38 cellular contexts compared by ENCODE assay signal in the genomic region with DNA sequence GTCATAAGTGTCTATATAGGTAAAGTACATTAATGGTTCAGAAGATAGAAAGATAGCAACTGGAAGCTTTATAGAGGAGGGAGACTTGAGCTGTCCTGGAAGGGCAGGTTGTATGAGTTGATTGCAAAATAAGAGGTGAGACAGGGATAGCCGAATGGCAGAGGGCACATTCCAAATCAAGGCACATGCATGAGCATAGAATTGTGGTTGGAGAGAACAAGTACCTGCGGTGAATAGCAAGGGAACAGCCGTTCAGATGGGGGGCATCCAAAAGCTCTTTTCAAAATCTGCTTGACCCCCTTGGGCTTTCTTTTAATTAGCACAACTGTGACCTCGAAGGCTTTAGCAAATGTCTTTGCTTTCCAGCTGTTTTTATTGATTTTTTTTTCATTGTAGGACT.
"Had no signal": no experiment of that assay in that cellular context is flagged by ENCODE, and none has a peak within 500 bp of the region (broad histone marks: within the 10 kb centered on the region; RNA-seq: fewer than 3 reads in every experiment).

No MANE protein-coding gene starts in this region.

- H3K27ac ChIP-seq: body of pancreas, brain microvascular endothelial cell, breast epithelium, VCaP had no signal

- H3K9me3 ChIP-seq: body of pancreas, breast epithelium had no signal

- H3K4me1 Mint-ChIP-seq: activated CD4-positive, alpha-beta memory T cell treated with anti-CD3 and anti-CD28 coated beads, Interleukin-2, amount 10 ng/mL, durations not matched to agents 7 days and 5 days; activated CD4-positive, alpha-beta T cell treated with anti-CD3 and anti-CD28 coated beads for 36 hours; activated CD4-positive, alpha-beta T cell treated with anti-CD3 and anti-CD28 coated beads, Interleukin-2, amount 10 ng/mL, durations not matched to agents 7 days and 5 days; activated CD8-positive, alpha-beta memory T cell treated with anti-CD3 and anti-CD28 coated beads, Interleukin-2, amount 10 ng/mL, durations not matched to agents 7 days and 5 days; activated naive CD4-positive, alpha-beta T cell treated with anti-CD3 and anti-CD28 coated beads, Interleukin-2, amount 10 ng/mL, durations not matched to agents 7 days and 5 days; activated naive CD4-positive, alpha-beta T cell treated with anti-CD3 and anti-CD28 coated beads, Interleukin-2, amount 50 U/mL, for 24 hours; activated naive CD8-positive, alpha-beta T cell treated with anti-CD3 and anti-CD28 coated beads, Interleukin-2, amount 10 ng/mL, durations not matched to agents 7 days and 5 days; activated naive CD8-positive, alpha-beta T cell treated with anti-CD3 and anti-CD28 coated beads, Interleukin-2, amount 50 U/mL, for 24 hours; central memory CD8-positive, alpha-beta T cell had no signal

- H3K9me3 Mint-ChIP-seq: activated CD4-positive, alpha-beta memory T cell treated with anti-CD3 and anti-CD28 coated beads, Interleukin-2, amount 10 ng/mL, durations not matched to agents 7 days and 5 days; activated CD4-positive, alpha-beta T cell treated with anti-CD3 and anti-CD28 coated beads, Interleukin-2, amount 10 ng/mL, durations not matched to agents 7 days and 5 days; activated naive CD4-positive, alpha-beta T cell treated with anti-CD3 and anti-CD28 coated beads, Interleukin-2, amount 10 ng/mL, durations not matched to agents 7 days and 5 days; activated naive CD4-positive, alpha-beta T cell treated with anti-CD3 and anti-CD28 coated beads, Interleukin-2, amount 50 U/mL, for 24 hours; activated naive CD8-positive, alpha-beta T cell treated with anti-CD3 and anti-CD28 coated beads, Interleukin-2, amount 10 ng/mL, durations not matched to agents 7 days and 5 days; activated naive CD8-positive, alpha-beta T cell treated with anti-CD3 and anti-CD28 coated beads, Interleukin-2, amount 50 U/mL, for 24 hours; activated T-cell treated with anti-CD3 and anti-CD28 coated beads, Interleukin-2, amount 50 U/mL, for 24 hours; activated T-helper 2 cell treated with anti-CD3 and anti-CD28 coated beads, Interferon-gamma antibody, Interleukin-2, Interleukin-4, amounts not matched to agents 10 μg/mL and 5 μg/mL and 100 μg/mL, durations not matched to agents 14 hours and 24 hours and 36 hours; T-helper 1 cell treated with Interleukin-12 subunit alpha and Interleukin-12 subunit beta and Interleukin-4 antibody, amounts not matched to agents 30 μg/mL and 1 μg/mL, for 36 hours; T-helper 2 cell treated with Interferon-gamma antibody and Interleukin-4, amounts not matched to agents 5 μg/mL and 100 μg/mL, for 36 hours had no signal

- DNase-seq: activated CD4-positive, alpha-beta memory T cell treated with anti-CD3 and anti-CD28 coated beads, Interleukin-2, amount 10 ng/mL, durations not matched to agents 7 days and 5 days; activated CD4-positive, alpha-beta T cell treated with anti-CD3 and anti-CD28 coated beads for 1 hour; activated CD4-positive, alpha-beta T cell treated with anti-CD3 and anti-CD28 coated beads for 36 hours; activated CD4-positive, alpha-beta T cell treated with anti-CD3 and anti-CD28 coated beads for 48 hours; activated CD4-positive, alpha-beta T cell treated with anti-CD3 and anti-CD28 coated beads, Interleukin-2, amount 10 ng/mL, durations not matched to agents 7 days and 5 days; activated CD4-positive, alpha-beta T cell treated with anti-CD3 and anti-CD28 coated beads, Interleukin-2, amount 50 U/mL, for 48 hours; activated CD4-positive, CD25-positive, alpha-beta regulatory T cell; activated CD8-positive, alpha-beta memory T cell treated with anti-CD3 and anti-CD28 coated beads for 24 hours; activated CD8-positive, alpha-beta memory T cell treated with anti-CD3 and anti-CD28 coated beads, Interleukin-2, amount 10 ng/mL, durations not matched to agents 7 days and 5 days; activated CD8-positive, alpha-beta memory T cell treated with anti-CD3 and anti-CD28 coated beads, Interleukin-2, amount 50 U/mL, for 48 hours; activated CD8-positive, alpha-beta T cell treated with anti-CD3 and anti-CD28 coated beads, Interleukin-2, amount 10 ng/mL, durations not matched to agents 7 days and 5 days; activated effector memory CD4-positive, alpha-beta T cell treated with Interleukin-2 at 50 U/mL for 16 hours; activated gamma-delta T cell; activated naive CD4-positive, alpha-beta T cell treated with anti-CD3 and anti-CD28 coated beads, Interleukin-2, amount 10 ng/mL, durations not matched to agents 7 days and 5 days; activated naive CD4-positive, alpha-beta T cell treated with Interleukin-2 at 50 U/mL for 16 hours; activated naive CD8-positive, alpha-beta T cell treated with anti-CD3 and anti-CD28 coated beads, Interleukin-2, amount 10 ng/mL, durations not matched to agents 7 days and 5 days; activated naive CD8-positive, alpha-beta T cell treated with anti-CD3 and anti-CD28 coated beads, Interleukin-2, amount 50 U/mL, for 24 hours; activated T-cell treated with anti-CD3 and anti-CD28 coated beads, Interleukin-2, amount 50 U/mL, for 24 hours; activated T-cell treated with anti-CD3 and anti-CD28 coated beads, Interleukin-2, amount 50 U/mL, for 48 hours; amygdala; anterior cingulate cortex; body of pancreas; brain microvascular endothelial cell; cerebellar nuclear complex; T-helper 1 cell; T-helper 2 cell; T-helper 9 cell had no signal

- H3K27ac Mint-ChIP-seq: activated CD4-positive, alpha-beta memory T cell treated with anti-CD3 and anti-CD28 coated beads, Interleukin-2, amount 10 ng/mL, durations not matched to agents 7 days and 5 days; activated CD4-positive, alpha-beta T cell treated with anti-CD3 and anti-CD28 coated beads for 36 hours; activated CD4-positive, alpha-beta T cell treated with anti-CD3 and anti-CD28 coated beads, Interleukin-2, amount 10 ng/mL, durations not matched to agents 7 days and 5 days; activated CD8-positive, alpha-beta memory T cell treated with anti-CD3 and anti-CD28 coated beads, Interleukin-2, amount 10 ng/mL, durations not matched to agents 7 days and 5 days; activated CD8-positive, alpha-beta T cell treated with anti-CD3 and anti-CD28 coated beads, Interleukin-2, amount 10 ng/mL, durations not matched to agents 7 days and 5 days; activated naive CD4-positive, alpha-beta T cell treated with anti-CD3 and anti-CD28 coated beads, Interleukin-2, amount 10 ng/mL, durations not matched to agents 7 days and 5 days; activated naive CD4-positive, alpha-beta T cell treated with anti-CD3 and anti-CD28 coated beads, Interleukin-2, amount 50 U/mL, for 24 hours; activated naive CD8-positive, alpha-beta T cell; activated naive CD8-positive, alpha-beta T cell treated with anti-CD3 and anti-CD28 coated beads, Interleukin-2, amount 10 ng/mL, durations not matched to agents 7 days and 5 days; activated naive CD8-positive, alpha-beta T cell treated with anti-CD3 and anti-CD28 coated beads, Interleukin-2, amount 50 U/mL, for 24 hours; activated T-cell treated with anti-CD3 and anti-CD28 coated beads, Interleukin-2, amount 50 U/mL, for 24 hours; activated T-helper 2 cell treated with anti-CD3 and anti-CD28 coated beads, Interferon-gamma antibody, Interleukin-2, Interleukin-4, amounts not matched to agents 10 μg/mL and 5 μg/mL and 100 μg/mL, durations not matched to agents 14 hours and 24 hours and 36 hours; T-helper 1 cell treated with Interleukin-12 subunit alpha and Interleukin-12 subunit beta and Interleukin-4 antibody, amounts not matched to agents 30 μg/mL and 1 μg/mL, for 36 hours; T-helper 2 cell treated with Interferon-gamma antibody and Interleukin-4, amounts not matched to agents 5 μg/mL and 100 μg/mL, for 36 hours had no signal

- FAIRE-seq: astrocyte, TTC549 had no signal

- H3K4me3 Mint-ChIP-seq: activated CD4-positive, alpha-beta memory T cell treated with anti-CD3 and anti-CD28 coated beads, Interleukin-2, amount 10 ng/mL, durations not matched to agents 7 days and 5 days; activated CD4-positive, alpha-beta T cell treated with anti-CD3 and anti-CD28 coated beads for 36 hours; activated CD4-positive, alpha-beta T cell treated with anti-CD3 and anti-CD28 coated beads, Interleukin-2, amount 10 ng/mL, durations not matched to agents 7 days and 5 days; activated CD8-positive, alpha-beta memory T cell treated with anti-CD3 and anti-CD28 coated beads, Interleukin-2, amount 10 ng/mL, durations not matched to agents 7 days and 5 days; activated CD8-positive, alpha-beta T cell treated with anti-CD3 and anti-CD28 coated beads, Interleukin-2, amount 10 ng/mL, durations not matched to agents 7 days and 5 days; activated naive CD4-positive, alpha-beta T cell treated with anti-CD3 and anti-CD28 coated beads, Interleukin-2, amount 10 ng/mL, durations not matched to agents 7 days and 5 days; activated naive CD4-positive, alpha-beta T cell treated with anti-CD3 and anti-CD28 coated beads, Interleukin-2, amount 50 U/mL, for 24 hours; activated naive CD8-positive, alpha-beta T cell; activated naive CD8-positive, alpha-beta T cell treated with anti-CD3 and anti-CD28 coated beads, Interleukin-2, amount 10 ng/mL, durations not matched to agents 7 days and 5 days; activated naive CD8-positive, alpha-beta T cell treated with anti-CD3 and anti-CD28 coated beads, Interleukin-2, amount 50 U/mL, for 24 hours; activated T-cell treated with anti-CD3 and anti-CD28 coated beads, Interleukin-2, amount 50 U/mL, for 24 hours; central memory CD8-positive, alpha-beta T cell; T-helper 1 cell treated with Interleukin-12 subunit alpha and Interleukin-12 subunit beta and Interleukin-4 antibody, amounts not matched to agents 30 μg/mL and 1 μg/mL, for 36 hours; T-helper 2 cell treated with Interferon-gamma antibody and Interleukin-4, amounts not matched to agents 5 μg/mL and 100 μg/mL, for 36 hours had no signal

- H3K4me1 ChIP-seq: body of pancreas, breast epithelium had no signal

- H3K36me3 ChIP-seq: brain microvascular endothelial cell, breast epithelium had no signal

- H3K4me3 ChIP-seq: body of pancreas, breast epithelium had no signal

- H3K36me3 Mint-ChIP-seq: activated CD8-positive, alpha-beta memory T cell treated with anti-CD3 and anti-CD28 coated beads, Interleukin-2, amount 10 ng/mL, durations not matched to agents 7 days and 5 days; activated naive CD4-positive, alpha-beta T cell treated with anti-CD3 and anti-CD28 coated beads, Interleukin-2, amount 10 ng/mL, durations not matched to agents 7 days and 5 days; activated naive CD4-positive, alpha-beta T cell treated with anti-CD3 and anti-CD28 coated beads, Interleukin-2, amount 50 U/mL, for 24 hours; activated naive CD8-positive, alpha-beta T cell; activated naive CD8-positive, alpha-beta T cell treated with anti-CD3 and anti-CD28 coated beads, Interleukin-2, amount 10 ng/mL, durations not matched to agents 7 days and 5 days had no signal

- H3K27me3 ChIP-seq: body of pancreas, brain microvascular endothelial cell, breast epithelium had no signal

- ATAC-seq: activated CD4-positive, alpha-beta T cell treated with anti-CD3 and anti-CD28 coated beads for 36 hours; activated CD4-positive, CD25-positive, alpha-beta regulatory T cell treated with anti-CD3 and anti-CD28 coated beads, Interleukin-2, amount 50 U/mL, for 24 hours; activated CD8-positive, alpha-beta memory T cell treated with anti-CD3 and anti-CD28 coated beads, Interleukin-2, amount 10 ng/mL, durations not matched to agents 7 days and 5 days; activated CD8-positive, alpha-beta T cell treated with anti-CD3 and anti-CD28 coated beads, Interleukin-2, amount 10 ng/mL, durations not matched to agents 7 days and 5 days; activated naive CD8-positive, alpha-beta T cell treated with anti-CD3 and anti-CD28 coated beads, Interleukin-2, amount 50 U/mL, for 24 hours; body of pancreas had no signal

- H3K27me3 Mint-ChIP-seq: activated CD4-positive, alpha-beta T cell treated with anti-CD3 and anti-CD28 coated beads, Interleukin-2, amount 10 ng/mL, durations not matched to agents 7 days and 5 days; activated CD8-positive, alpha-beta memory T cell treated with anti-CD3 and anti-CD28 coated beads, Interleukin-2, amount 10 ng/mL, durations not matched to agents 7 days and 5 days; activated naive CD4-positive, alpha-beta T cell treated with anti-CD3 and anti-CD28 coated beads, Interleukin-2, amount 10 ng/mL, durations not matched to agents 7 days and 5 days; activated naive CD8-positive, alpha-beta T cell treated with anti-CD3 and anti-CD28 coated beads, Interleukin-2, amount 10 ng/mL, durations not matched to agents 7 days and 5 days; activated T-cell treated with anti-CD3 and anti-CD28 coated beads, Interleukin-2, amount 50 U/mL, for 24 hours; central memory CD8-positive, alpha-beta T cell had no signal
